8 cellular contexts compared by ENCODE assay signal in genomic region chr2:189580662-189581353, GRCh38. TPM values are rescaled to one million over a fixed set of nuclear protein-coding genes. Genes with fewer than 3 reads are reported as not detected.
A peak's percentile ranks its signal among the peaks of the same experiment; 100 is the strongest.
DNase-seq lines count a peak whose midpoint lies in the region; ATAC-seq and TF ChIP-seq lines count a peak whose summit lies in the region.

TSS of gene SLC40A1 (minus strand) at chr2:189580786. CDS start at chr2:189580460, 326 bp downstream.

- peak within 1 kb of the TSS; percentile 89 for H3K4me3 Mint-ChIP-seq in T-helper 2 cell treated with Interferon-gamma antibody and Interleukin-4, amounts not matched to agents 5 μg/mL and 100 μg/mL, for 36 hours

- no peaks in the 10 kb centered on the region for H3K9me3 ChIP-seq in KOPT-K1 (ENCODE audit: insufficient read depth, low read length, poor library complexity, severe bottlenecking)

- H3K27me3 Mint-ChIP-seq in T-helper 2 cell treated with Interferon-gamma antibody and Interleukin-4, amounts not matched to agents 5 μg/mL and 100 μg/mL, for 36 hours (ENCODE audit: low read depth): peaks cover 44% of the 10 kb centered on the region

- DNase-seq in T-helper 2 cell treated with Interferon-gamma antibody and Interleukin-4, amounts not matched to agents 5 μg/mL and 100 μg/mL, for 36 hours (ENCODE audit: low spot score): peak; percentile 68
- DNase-seq in astrocyte of the cerebellum (ENCODE audit: low read depth) (no peak), hypothalamus (lab: John Stamatoyannopoulos, UW) (peak in 43 of 51 donors; percentile 5 to 81 (median 53)), renal cortical epithelial cell (ENCODE audit: low read depth) (no peak), NAMALWA (ENCODE audit: low spot score) (no peak)

- H3K27ac Mint-ChIP-seq in T-helper 2 cell treated with Interferon-gamma antibody and Interleukin-4, amounts not matched to agents 5 μg/mL and 100 μg/mL, for 36 hours: peak within 1 kb of the TSS; percentile 38

- ATAC-seq in GM21390 (IDR thresholded peaks at IDR 0.05; ENCODE audit: unreplicated experiment): peak; percentile 60

- peak within 1 kb of the TSS; percentile 25; the same call in 1 of the 2 replicates for H3K27ac ChIP-seq in C4-2B
- peak within 1 kb of the TSS; percentile 69 for H3K27ac ChIP-seq in KOPT-K1 (ENCODE audit: low read depth, low read length, poor library complexity, severe bottlenecking)

- H3K9me3 Mint-ChIP-seq in T-helper 2 cell treated with Interferon-gamma antibody and Interleukin-4, amounts not matched to agents 5 μg/mL and 100 μg/mL, for 36 hours: no peaks in the 10 kb centered on the region

- TF ChIP-seq CTCF in C4-2B (conservative IDR thresholded peaks at IDR 0.05) (no peak), astrocyte of the cerebellum (IDR thresholded peaks at IDR 0.05; ENCODE audit: low read depth, low read length, missing control alignments) (no peak)

- peaks cover 8% of the 10 kb centered on the region for H3K36me3 ChIP-seq in KOPT-K1 (ENCODE audit: insufficient read depth, low read length)

- peaks cover 2% of the 10 kb centered on the region for H3K36me3 Mint-ChIP-seq in T-helper 2 cell treated with Interferon-gamma antibody and Interleukin-4, amounts not matched to agents 5 μg/mL and 100 μg/mL, for 36 hours (ENCODE audit: low read depth)

- in situ Hi-C loops in astrocyte of the cerebellum (cut with HindIII; ENCODE audit: low sequenced_read_pairs): no loop called here

- H3K4me1 Mint-ChIP-seq in T-helper 2 cell treated with Interferon-gamma antibody and Interleukin-4, amounts not matched to agents 5 μg/mL and 100 μg/mL, for 36 hours (ENCODE audit: low read depth): peaks cover 20% of the 10 kb centered on the region

- H3K4me3 ChIP-seq in astrocyte of the cerebellum (ENCODE audit: low read depth, low read length): peak within 1 kb of the TSS; percentile 53

RNA-seq across cellular contexts. Expression of gene SLC40A1, which starts in this region (rescaled TPM):
- 2.8 and 26.3 TPM in 2 replicates for total RNA-seq in renal cortical epithelial cell

Comparison
In these comparisons a context has a peak if more than half of its experiments do, and no peak if none do; other contexts are left out.
1. DNase-seq: peak in T-helper 2 cell treated with Interferon-gamma antibody and Interleukin-4, amounts not matched to agents 5 μg/mL and 100 μg/mL, for 36 hours (single experiment) and hypothalamus (43 of 51); none in astrocyte of the cerebellum (single experiment), renal cortical epithelial cell (single experiment) and NAMALWA (single experiment).